ENCODE assay signal across 8 cellular contexts in genomic region chr14:54488318-54488645, GRCh38. TPM values are rescaled to one million over a fixed set of nuclear protein-coding genes. Genes with fewer than 3 reads are reported as not detected.
DNase-seq lines count a peak whose midpoint lies in the region; ATAC-seq, FAIRE-seq and TF ChIP-seq lines count a peak whose summit lies in the region.

No MANE protein-coding gene starts in this region.

- H3K4me1 ChIP-seq in keratinocyte (ENCODE audit: control insufficient read depth, extremely low read depth, insufficient read depth, low read length), result peaks cover 22% of the 10 kb centered on the region
- peaks cover 50% of the 10 kb centered on the region for H3K4me1 ChIP-seq in suprapubic skin

- TF ChIP-seq CTCF in keratinocyte (optimal IDR thresholded peaks at IDR 0.05 in 1 of 3, IDR thresholded peaks at IDR 0.05 in 1 of 3, conservative IDR thresholded peaks at IDR 0.05 in 1 of 3; ENCODE audit: extremely low read depth in 1 of 3, insufficient read depth in 2 of 3, low read length in 3 of 3), result peak in 2 of 3 experiments; percentile 17 to 27
- no peak for TF ChIP-seq CTCF in suprapubic skin (IDR thresholded peaks at IDR 0.05)

- DNase-seq in G401 (ENCODE audit: low spot score) (peak; percentile 27), keratinocyte (ENCODE audit: low read depth, low spot score) (no peak), suprapubic skin (ENCODE audit: low spot score in 2 of 2) (no peak), MV-4-11 (lab: John Stamatoyannopoulos, UW) (no peak), NCI-H446 (lab: John Stamatoyannopoulos, UW) (no peak)

- peak overlapping the region; percentile 94 for H3K27ac ChIP-seq in keratinocyte (ENCODE audit: control insufficient read depth, insufficient read depth, low read length)
- peak overlapping the region; percentile 92 for H3K27ac ChIP-seq in suprapubic skin

- ATAC-seq in HG03175 (IDR thresholded peaks at IDR 0.05; ENCODE audit: unreplicated experiment), result peak; percentile 25
- no peak for ATAC-seq in HG02970 (IDR thresholded peaks at IDR 0.05; ENCODE audit: low FRiP score, unreplicated experiment)

- FAIRE-seq in keratinocyte (lab: Jason Lieb, UNC), result no peak

- peaks cover 68% of the 10 kb centered on the region for H3K4me1 Mint-ChIP-seq in activated naive CD4-positive, alpha-beta T cell treated with anti-CD3 and anti-CD28 coated beads, Interleukin-2, amount 50 U/mL, for 24 hours

- peak overlapping the region; percentile 80 for H3K27ac Mint-ChIP-seq in activated naive CD4-positive, alpha-beta T cell treated with anti-CD3 and anti-CD28 coated beads, Interleukin-2, amount 50 U/mL, for 24 hours

- peaks cover 6% of the 10 kb centered on the region for H3K36me3 Mint-ChIP-seq in activated naive CD4-positive, alpha-beta T cell treated with anti-CD3 and anti-CD28 coated beads, Interleukin-2, amount 50 U/mL, for 24 hours

- H3K9me3 ChIP-seq in keratinocyte (ENCODE audit: control insufficient read depth, low read depth, low read length) (no peaks in the 10 kb centered on the region), suprapubic skin (no peaks in the 10 kb centered on the region)

- dilution Hi-C loops in keratinocyte (cut with MboI; ENCODE audit: extremely low pct_ligation_motif_present, low sequenced_read_pairs), result no loop called here

- no peaks in the 10 kb centered on the region for H3K36me3 ChIP-seq in keratinocyte (ENCODE audit: control insufficient read depth in 2 of 2, extremely low read depth in 1 of 2, insufficient read depth in 2 of 2, low read length in 2 of 2)
- peaks cover 2% of the 10 kb centered on the region for H3K36me3 ChIP-seq in suprapubic skin

- no peaks in the 10 kb centered on the region for H3K9me3 Mint-ChIP-seq in activated naive CD4-positive, alpha-beta T cell treated with anti-CD3 and anti-CD28 coated beads, Interleukin-2, amount 50 U/mL, for 24 hours

- no peaks in the 10 kb centered on the region for H3K9me1 ChIP-seq in keratinocyte (ENCODE audit: control insufficient read depth, extremely low read depth, insufficient read depth, low read length)

- H3K79me2 ChIP-seq in keratinocyte (ENCODE audit: control insufficient read depth, insufficient read depth, low read length), result peaks cover 48% of the 10 kb centered on the region

- H3K4me3 ChIP-seq in keratinocyte (ENCODE audit: control insufficient read depth in 2 of 3, extremely low read depth in 1 of 3, insufficient read depth in 2 of 3, low read depth in 1 of 3, low read length in 3 of 3) (peak overlapping the region; percentile 65 to 97 (median 68)), suprapubic skin (peak overlapping the region; percentile 91)

- TF ChIP-seq EP300 in suprapubic skin (IDR thresholded peaks at IDR 0.05), result no peak

- peak overlapping the region; percentile 90 for H3K4me3 Mint-ChIP-seq in activated naive CD4-positive, alpha-beta T cell treated with anti-CD3 and anti-CD28 coated beads, Interleukin-2, amount 50 U/mL, for 24 hours

- no peaks in the 10 kb centered on the region for H4K20me1 ChIP-seq in keratinocyte (ENCODE audit: control insufficient read depth, extremely low read depth, insufficient read depth, low read length)

- peak overlapping the region; percentile 17 for H2AFZ ChIP-seq in keratinocyte (ENCODE audit: control insufficient read depth, low read length)

- no peak for TF ChIP-seq POLR2A in suprapubic skin (IDR thresholded peaks at IDR 0.05)

- peak overlapping the region; percentile 97 for H3K9ac ChIP-seq in keratinocyte (ENCODE audit: control insufficient read depth, extremely low read depth, insufficient read depth, low read length)

- WGBS in suprapubic skin, result 4% methylated on average over 8 of the region's 9 CpGs

- in situ Hi-C loops in G401 (cut with HindIII; ENCODE audit: low sequenced_read_pairs), result no loop called here

- H3K27me3 ChIP-seq in keratinocyte (ENCODE audit: control insufficient read depth, extremely low read depth, insufficient read depth, low read length) (no peaks in the 10 kb centered on the region), suprapubic skin (no peaks in the 10 kb centered on the region)

- H3K27me3 Mint-ChIP-seq in activated naive CD4-positive, alpha-beta T cell treated with anti-CD3 and anti-CD28 coated beads, Interleukin-2, amount 50 U/mL, for 24 hours, result no peaks in the 10 kb centered on the region

- H3K4me2 ChIP-seq in keratinocyte (ENCODE audit: control insufficient read depth, extremely low read depth, insufficient read depth, low read depth, low read length), result peak overlapping the region; percentile 95

RNA-seq across cellular contexts. Expression of gene GMFB, which starts 0.5 kb away (rescaled TPM):
- 94.1 and 134 TPM in 2 replicates for total RNA-seq in G401 (2014; rRNA removed; shearing (Covaris generic))
- 21.6 to 50.5 TPM (median 27.3 TPM) in 3 replicates for polyA plus RNA-seq in keratinocyte
- polyA plus RNA-seq in keratinocyte (2011; ENCODE audit: low read depth), result 46.4 TPM
- polyA plus RNA-seq in keratinocyte (2011; cell fraction: cytosol; rRNA removed), result 21.0 and 39.3 TPM in 2 replicates
- polyA plus RNA-seq in keratinocyte (2011; cell fraction: nucleus; rRNA removed), result 15.4 and 23.2 TPM in 2 replicates
- polyA plus RNA-seq in keratinocyte (2012; ENCODE audit: low replicate concordance), result 20.8 and 39.9 TPM in 2 replicates
- 4.4 to 33.0 TPM (median 15.3 TPM) in 3 replicates for polyA minus RNA-seq in keratinocyte
- 12.1 TPM for polyA minus RNA-seq in keratinocyte (2011; cell fraction: cytosol; rRNA and poly(A)+ RNA removed)
- polyA minus RNA-seq in keratinocyte (2011; cell fraction: nucleus; rRNA and poly(A)+ RNA removed), result 9.2 and 18.3 TPM in 2 replicates
- 10 to 100 TPM; 24.1 to 44.3 (median 26.6) TPM for total RNA-seq in suprapubic skin

RNA-seq across cellular contexts. Expression of gene CGRRF1, which starts 21.4 kb away (rescaled TPM):
- 14.7 and 26.9 TPM in 2 replicates for total RNA-seq in G401 (2014; rRNA removed; shearing (Covaris generic))
- 10.9 to 19.5 TPM (median 17.0 TPM) in 3 replicates for polyA plus RNA-seq in keratinocyte
- polyA plus RNA-seq in keratinocyte (2011; ENCODE audit: low read depth), result 9.3 TPM
- polyA plus RNA-seq in keratinocyte (2011; cell fraction: cytosol; rRNA removed), result 9.6 and 22.3 TPM in 2 replicates
- 11.9 and 13.3 TPM in 2 replicates for polyA plus RNA-seq in keratinocyte (2011; cell fraction: nucleus; rRNA removed)
- polyA plus RNA-seq in keratinocyte (2012; ENCODE audit: low replicate concordance), result 14.1 and 14.7 TPM in 2 replicates
- polyA minus RNA-seq in keratinocyte, result 0.82 to 6.6 TPM (median 5.8 TPM) in 3 replicates
- polyA minus RNA-seq in keratinocyte (2011; cell fraction: cytosol; rRNA and poly(A)+ RNA removed), result 5.9 TPM
- polyA minus RNA-seq in keratinocyte (2011; cell fraction: nucleus; rRNA and poly(A)+ RNA removed), result 3.8 and 4.1 TPM in 2 replicates
- total RNA-seq in suprapubic skin, result 10 to 100 TPM in 2 of 4 donors, 1 to 10 TPM in 2; 5.6 to 12.1 (median 9.2) TPM

RNA-seq across cellular contexts. Expression of gene CNIH1, which starts 47.1 kb away (rescaled TPM):
- 257 and 284 TPM in 2 replicates for total RNA-seq in G401 (2014; rRNA removed; shearing (Covaris generic))
- polyA plus RNA-seq in keratinocyte, result 220 to 322 TPM (median 314 TPM) in 3 replicates
- polyA plus RNA-seq in keratinocyte (2011; ENCODE audit: low read depth), result 232 TPM
- polyA plus RNA-seq in keratinocyte (2011; cell fraction: cytosol; rRNA removed), result 185 and 284 TPM in 2 replicates
- polyA plus RNA-seq in keratinocyte (2011; cell fraction: nucleus; rRNA removed), result 124 and 150 TPM in 2 replicates
- 135 and 160 TPM in 2 replicates for polyA plus RNA-seq in keratinocyte (2012; ENCODE audit: low replicate concordance)
- polyA minus RNA-seq in keratinocyte, result 161 to 241 TPM (median 212 TPM) in 3 replicates
- 129 TPM for polyA minus RNA-seq in keratinocyte (2011; cell fraction: cytosol; rRNA and poly(A)+ RNA removed)
- polyA minus RNA-seq in keratinocyte (2011; cell fraction: nucleus; rRNA and poly(A)+ RNA removed), result 51.6 and 76.4 TPM in 2 replicates
- total RNA-seq in suprapubic skin, result 100 to 1,000 TPM in 2 of 4 donors, 10 to 100 TPM in 2; 48.9 to 137 (median 99.3) TPM

Comparison
In these comparisons a context has a peak if more than half of its experiments do, and no peak if none do; other contexts are left out.
1. CTCF ChIP-seq: peak in keratinocyte (2 of 3); none in suprapubic skin (0 of 2).